Comparison of ENCODE assay signal across 8 cellular contexts in genomic region chr1:25905680-25906643, GRCh38. TPM values are rescaled to one million over a fixed set of nuclear protein-coding genes. Genes with fewer than 3 reads are reported as not detected.
DNase-seq lines count a peak whose midpoint lies in the region; ATAC-seq and TF ChIP-seq lines count a peak whose summit lies in the region.

Gene STMN1 (minus strand): TSS chr1:25906419. CDS start chr1:25904676, 1,743 bp downstream.

- H3K27me3 ChIP-seq in kidney epithelial cell (ENCODE audit: control insufficient read depth, insufficient read depth, low read length), result peaks cover 3% of the 10 kb centered on the region

- peak within 1 kb of the TSS; percentile 70 for H3K4me3 ChIP-seq in kidney epithelial cell (ENCODE audit: low read depth, low read length)

- H3K36me3 ChIP-seq in kidney epithelial cell (ENCODE audit: control insufficient read depth, insufficient read depth, low read length), result peaks cover 2% of the 10 kb centered on the region

- ATAC-seq in GM18907 (IDR thresholded peaks at IDR 0.05; ENCODE audit: unreplicated experiment), result peak; percentile 67
- peak; percentile 58 for ATAC-seq in HG03159 (IDR thresholded peaks at IDR 0.05; ENCODE audit: unreplicated experiment)

- TF ChIP-seq CTCF in kidney epithelial cell (IDR thresholded peaks at IDR 0.05; ENCODE audit: insufficient read depth, low read length, poor library complexity, severe bottlenecking), result peak; percentile 12

- peak; percentile 93 for DNase-seq in AG08396 (ENCODE audit: low spot score)
- DNase-seq in NCI-H345 (lab: John Stamatoyannopoulos, UW), result peak; percentile 98
- DNase-seq in activated CD4-positive, alpha-beta T cell treated with anti-CD3 and anti-CD28 coated beads for 1 hour, result peak; percentile 81
- DNase-seq in cerebellar nuclear complex (lab: John Stamatoyannopoulos, UW), result peak; percentile 49 to 84
- peak; percentile 67 for DNase-seq in kidney epithelial cell (ENCODE audit: low read depth)
- peak; percentile 87 to 88 for DNase-seq in stimulated activated CD4-positive, alpha-beta T cell treated with anti-CD3 and anti-CD28 coated beads, Interleukin-15, amount 100 ng/mL, for 48 hours (ENCODE audit: low read depth in 2 of 2)

RNA-seq across cellular contexts. Expression of gene STMN1, which starts in this region (rescaled TPM):
- 182 and 207 TPM in 2 replicates for total RNA-seq in kidney epithelial cell

Comparison
In these comparisons a context has a peak if more than half of its experiments do, and no peak if none do; other contexts are left out.
1. Peak in every context shown above with its lines: DNase-seq, ATAC-seq and H3K4me3 ChIP-seq.